In the genomic region with DNA sequence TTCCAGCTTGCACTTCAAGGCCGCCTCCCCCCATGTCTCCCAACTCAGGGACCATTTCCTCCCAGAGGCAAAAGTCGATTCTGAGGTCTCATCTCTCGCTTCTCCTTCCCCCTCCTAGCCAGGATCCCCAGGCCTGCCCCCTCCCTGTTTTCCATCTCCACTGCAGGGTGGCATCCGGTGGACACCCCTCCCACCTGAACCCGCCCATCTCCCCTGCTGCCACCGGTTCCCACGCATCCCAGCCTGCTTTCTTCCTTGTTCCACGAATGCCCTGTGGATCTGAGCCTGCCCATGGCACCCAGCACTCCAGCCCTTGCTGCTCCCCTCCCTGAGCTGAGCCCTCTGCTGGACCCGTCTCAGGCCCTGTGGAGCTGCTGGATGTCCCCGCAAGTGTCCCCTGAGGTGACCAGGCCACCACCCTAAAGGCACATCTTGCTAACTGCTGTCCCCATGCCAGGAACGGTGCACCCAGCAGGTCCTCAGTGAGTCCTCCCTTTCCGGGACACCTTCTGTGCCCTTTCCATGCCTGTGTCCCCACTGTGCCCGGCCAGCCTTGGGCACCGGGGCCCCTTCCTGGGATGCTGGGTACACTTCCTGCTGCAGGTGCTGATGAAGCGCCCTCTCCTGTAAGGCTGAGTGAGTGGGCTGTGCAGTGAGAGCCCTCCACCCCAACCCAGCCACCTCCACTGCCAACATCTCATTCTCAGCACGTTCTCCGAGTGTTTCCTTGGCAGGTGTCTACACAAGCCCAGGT, we compare ENCODE assay signal across 17 cellular contexts. TPM values are rescaled to one million over a fixed set of nuclear protein-coding genes. Genes with fewer than 3 reads are reported as not detected.
DNase-seq lines count a peak whose midpoint lies in the region; ATAC-seq and TF ChIP-seq lines count a peak whose summit lies in the region.
"Had no signal": no experiment of that assay in that cellular context is flagged by ENCODE, and none has a peak within 500 bp of the region (broad histone marks: within the 10 kb centered on the region; RNA-seq: fewer than 3 reads in every experiment).

No MANE protein-coding gene starts in this region.

- no peak for ATAC-seq in activated CD8-positive, alpha-beta T cell treated with anti-CD3 and anti-CD28 coated beads for 36 hours
- ATAC-seq in activated CD8-positive, alpha-beta T cell treated with anti-CD3 and anti-CD28 coated beads, Interleukin-2, amount 10 ng/mL, durations not matched to agents 7 days and 5 days: no peak
- ATAC-seq in sciatic nerve: no peak

- DNase-seq in activated CD8-positive, alpha-beta T cell treated with anti-CD3 and anti-CD28 coated beads for 36 hours: no peak
- no peak for DNase-seq in activated CD8-positive, alpha-beta T cell treated with anti-CD3 and anti-CD28 coated beads, Interleukin-2, amount 10 ng/mL, durations not matched to agents 7 days and 5 days
- no peak for DNase-seq in effector memory CD4-positive, alpha-beta T cell
- DNase-seq in sciatic nerve (ENCODE audit: low spot score) (peak; percentile 50), putamen (ENCODE audit: low spot score) (no peak), nucleus accumbens (lab: John Stamatoyannopoulos, UW) (no peak), NCI-H524 (lab: John Stamatoyannopoulos, UW) (no peak)
- DNase-seq: Karpas-422, kidney glomerular epithelial cell, NCI-H2227 treated with DMSO at 0.1 percent for 48 hours, SHP77 treated with DMSO at 0.1 percent for 48 hours, trophoblast cell had no signal

- H3K27me3 Mint-ChIP-seq in activated CD8-positive, alpha-beta T cell treated with anti-CD3 and anti-CD28 coated beads for 36 hours: peaks cover 2% of the 10 kb centered on the region
- peaks cover 14% of the 10 kb centered on the region for H3K27me3 Mint-ChIP-seq in activated CD8-positive, alpha-beta T cell treated with anti-CD3 and anti-CD28 coated beads, Interleukin-2, amount 10 ng/mL, durations not matched to agents 7 days and 5 days (ENCODE audit: low read depth)

- peaks cover 31% of the 10 kb centered on the region for H3K4me1 Mint-ChIP-seq in activated CD8-positive, alpha-beta T cell treated with anti-CD3 and anti-CD28 coated beads for 36 hours (ENCODE audit: low read depth)
- peaks cover 14% of the 10 kb centered on the region for H3K4me1 Mint-ChIP-seq in activated CD8-positive, alpha-beta T cell treated with anti-CD3 and anti-CD28 coated beads, Interleukin-2, amount 10 ng/mL, durations not matched to agents 7 days and 5 days (ENCODE audit: low read depth)

- intact Hi-C loops in activated CD8-positive, alpha-beta T cell treated with anti-CD3 and anti-CD28 coated beads for 36 hours (cut with micrococcal nuclease): no loop called here
- intact Hi-C loops in sciatic nerve (cut with DNase I): no loop called here

- H3K36me3 Mint-ChIP-seq in activated CD8-positive, alpha-beta T cell treated with anti-CD3 and anti-CD28 coated beads for 36 hours (ENCODE audit: low read depth): no peaks in the 10 kb centered on the region
- H3K36me3 Mint-ChIP-seq in activated CD8-positive, alpha-beta T cell treated with anti-CD3 and anti-CD28 coated beads, Interleukin-2, amount 10 ng/mL, durations not matched to agents 7 days and 5 days (ENCODE audit: low read depth): no peaks in the 10 kb centered on the region

- peak overlapping the region; percentile 42 for H3K4me3 ChIP-seq in HUES64 (ENCODE audit: low read length)
- H3K4me3 ChIP-seq in effector memory CD4-positive, alpha-beta T cell (ENCODE audit: insufficient read depth, low read depth, low read length, poor library complexity, severe bottlenecking): peak overlapping the region; percentile 29
- H3K4me3 ChIP-seq: BLaER1 treated with 17β-estradiol and CSF1 and Interleukin-3, amounts not matched to agents 10 nM and 100 nM had no signal

- POLR2A ChIA-PET in activated CD8-positive, alpha-beta T cell treated with anti-CD3 and anti-CD28 coated beads for 36 hours (lab: Charles Lee): interaction anchor here (1.1 kb wide), 1 partner anchor 73 kb away, joined by 3 read pairs; no protein-coding TSS in a partner anchor
- POLR2A ChIA-PET in activated CD8-positive, alpha-beta T cell treated with anti-CD3 and anti-CD28 coated beads, Interleukin-2, amount 10 ng/mL, durations not matched to agents 7 days and 5 days (lab: Charles Lee): no interaction called here

- TF ChIP-seq CTCF in activated CD8-positive, alpha-beta T cell treated with anti-CD3 and anti-CD28 coated beads for 36 hours (IDR thresholded peaks at IDR 0.05): no peak

- CTCF ChIA-PET in activated CD8-positive, alpha-beta T cell treated with anti-CD3 and anti-CD28 coated beads for 36 hours (lab: Charles Lee): interaction anchor here (1.0 to 1.2 kb wide), 2 partner anchors 17 to 19 kb away, joined by 3 read pairs; no protein-coding TSS in a partner anchor
- CTCF ChIA-PET in activated CD8-positive, alpha-beta T cell treated with anti-CD3 and anti-CD28 coated beads, Interleukin-2, amount 10 ng/mL, durations not matched to agents 7 days and 5 days (lab: Charles Lee): interaction anchor here (1.1 kb wide), 1 partner anchor 19 kb away, joined by 3 read pairs; no protein-coding TSS in a partner anchor

- H3K9me3 Mint-ChIP-seq in activated CD8-positive, alpha-beta T cell treated with anti-CD3 and anti-CD28 coated beads for 36 hours: no peaks in the 10 kb centered on the region
- no peaks in the 10 kb centered on the region for H3K9me3 Mint-ChIP-seq in activated CD8-positive, alpha-beta T cell treated with anti-CD3 and anti-CD28 coated beads, Interleukin-2, amount 10 ng/mL, durations not matched to agents 7 days and 5 days (ENCODE audit: insufficient read depth)

- no peak overlapping the region for H3K27ac ChIP-seq in HUES64 (ENCODE audit: low read depth, low read length)
- no peak overlapping the region for H3K27ac ChIP-seq in effector memory CD4-positive, alpha-beta T cell (ENCODE audit: insufficient read depth, low read length, poor library complexity, severe bottlenecking)
- H3K27ac ChIP-seq: BLaER1 treated with 17β-estradiol and CSF1 and Interleukin-3, amounts not matched to agents 10 nM and 100 nM had no signal

- peaks cover 75% of the 10 kb centered on the region for H3K27me3 ChIP-seq in HUES64 (ENCODE audit: insufficient read depth, low read length)
- peaks cover 27% of the 10 kb centered on the region for H3K27me3 ChIP-seq in effector memory CD4-positive, alpha-beta T cell (replicated peaks; ENCODE audit: control insufficient read depth, insufficient read depth, low read length, poor library complexity, severe bottlenecking)

- WGBS in HUES64: 49% methylated on average over 17 of the region's 17 CpGs

- no peaks in the 10 kb centered on the region for H3K9me3 ChIP-seq in HUES64 (ENCODE audit: insufficient read depth, low read depth, low read length)
- H3K9me3 ChIP-seq in effector memory CD4-positive, alpha-beta T cell (ENCODE audit: control insufficient read depth, low read length): no peaks in the 10 kb centered on the region
- H3K9me3 ChIP-seq: BLaER1 treated with 17β-estradiol and CSF1 and Interleukin-3, amounts not matched to agents 10 nM and 100 nM had no signal

- peak overlapping the region; percentile 72 for H3K27ac Mint-ChIP-seq in activated CD8-positive, alpha-beta T cell treated with anti-CD3 and anti-CD28 coated beads for 36 hours
- no peak overlapping the region for H3K27ac Mint-ChIP-seq in activated CD8-positive, alpha-beta T cell treated with anti-CD3 and anti-CD28 coated beads, Interleukin-2, amount 10 ng/mL, durations not matched to agents 7 days and 5 days

- no peak overlapping the region for H3K9ac ChIP-seq in HUES64 (ENCODE audit: low read depth, low read length)
- H3K9ac ChIP-seq: BLaER1 treated with 17β-estradiol and CSF1 and Interleukin-3, amounts not matched to agents 10 nM and 100 nM had no signal

- peak overlapping the region; percentile 62 for H3K4me3 Mint-ChIP-seq in activated CD8-positive, alpha-beta T cell treated with anti-CD3 and anti-CD28 coated beads for 36 hours
- no peak overlapping the region for H3K4me3 Mint-ChIP-seq in activated CD8-positive, alpha-beta T cell treated with anti-CD3 and anti-CD28 coated beads, Interleukin-2, amount 10 ng/mL, durations not matched to agents 7 days and 5 days

- H3K36me3 ChIP-seq in HUES64 (ENCODE audit: insufficient read depth, low read length): no peaks in the 10 kb centered on the region
- H3K36me3 ChIP-seq in effector memory CD4-positive, alpha-beta T cell (ENCODE audit: control insufficient read depth, insufficient read depth, low read length): no peaks in the 10 kb centered on the region
- H3K36me3 ChIP-seq: BLaER1 treated with 17β-estradiol and CSF1 and Interleukin-3, amounts not matched to agents 10 nM and 100 nM had no signal

- H3K4me1 ChIP-seq in HUES64 (ENCODE audit: insufficient read depth, low read length): no peaks in the 10 kb centered on the region
- peaks cover 37% of the 10 kb centered on the region for H3K4me1 ChIP-seq in effector memory CD4-positive, alpha-beta T cell (ENCODE audit: control insufficient read depth, insufficient read depth, low read length, poor library complexity, severe bottlenecking)

RNA-seq across cellular contexts. Expression of a gene that starts 0.9 kb away (rescaled TPM):
- under 1 TPM in 1 of 2 experiments, not detected in 1; 0.14 TPM for total RNA-seq in activated CD8-positive, alpha-beta T cell treated with anti-CD3 and anti-CD28 coated beads for 36 hours
- not detected for total RNA-seq in activated CD8-positive, alpha-beta T cell treated with anti-CD3 and anti-CD28 coated beads, Interleukin-2, amount 10 ng/mL, durations not matched to agents 7 days and 5 days
- polyA plus RNA-seq in HUES64 (2013, experiment 1 of 2): not detected
- 0.06 TPM for polyA plus RNA-seq in HUES64 (2013, experiment 2 of 2)
- total RNA-seq in sciatic nerve: not detected
- total RNA-seq: bronchial epithelial cell had no signal
- polyA plus RNA-seq: fibroblast of lung had no signal

RNA-seq across cellular contexts. Expression of a gene that starts 46.5 kb away (rescaled TPM):
- not detected for total RNA-seq in activated CD8-positive, alpha-beta T cell treated with anti-CD3 and anti-CD28 coated beads for 36 hours
- not detected for total RNA-seq in activated CD8-positive, alpha-beta T cell treated with anti-CD3 and anti-CD28 coated beads, Interleukin-2, amount 10 ng/mL, durations not matched to agents 7 days and 5 days
- polyA plus RNA-seq in HUES64 (2013, experiment 1 of 2): not detected
- polyA plus RNA-seq in HUES64 (2013, experiment 2 of 2): not detected
- not detected for total RNA-seq in sciatic nerve
- total RNA-seq: activated CD8-positive, alpha-beta memory T cell treated with anti-CD3 and anti-CD28 coated beads for 36 hours; bronchial epithelial cell; fibroblast of lung had no signal
- polyA plus RNA-seq: fibroblast of lung had no signal

RNA-seq across cellular contexts. Expression of a gene that starts 51.1 kb away (rescaled TPM):
- 100 to 1,000 TPM; 146 to 158 TPM for total RNA-seq in activated CD8-positive, alpha-beta T cell treated with anti-CD3 and anti-CD28 coated beads for 36 hours
- total RNA-seq in activated CD8-positive, alpha-beta T cell treated with anti-CD3 and anti-CD28 coated beads, Interleukin-2, amount 10 ng/mL, durations not matched to agents 7 days and 5 days: 10 to 100 TPM; 45.1 to 45.7 TPM
- 12.5 TPM for polyA plus RNA-seq in HUES64 (2013, experiment 1 of 2)
- 14.9 TPM for polyA plus RNA-seq in HUES64 (2013, experiment 2 of 2)
- 62.2 TPM for total RNA-seq in sciatic nerve
